ENCODE assay signal across 1 cellular context in genomic region chr1:24849653-24850295, GRCh38.
TF ChIP-seq lines count a peak whose summit lies in the region.

No MANE protein-coding gene starts in this region.

TF ChIP-seq in HCT116, 20 proteins besides CTCF, POLR2A, EP300 and RAD21 (continued from another document):
- TF ChIP-seq REST (IDR thresholded peaks at IDR 0.05; ENCODE audit: low read depth) (no peak), YY1 (IDR thresholded peaks at IDR 0.05; ENCODE audit: extremely low read depth, insufficient replicate concordance, low read depth, low read length) (no peak), SIN3A (IDR thresholded peaks at IDR 0.05; ENCODE audit: low read depth) (no peak), EZH2 (IDR thresholded peaks at IDR 0.05) (no peak), SRF (IDR thresholded peaks at IDR 0.05; ENCODE audit: low read depth) (no peak), ZFX (IDR thresholded peaks at IDR 0.05) (no peak), ATF3 (IDR thresholded peaks at IDR 0.05) (no peak), JUND (IDR thresholded peaks at IDR 0.05) (no peak), POLR2AphosphoS5 (IDR thresholded peaks at IDR 0.05; ENCODE audit: low read depth, low read length) (no peak), MAX (IDR thresholded peaks at IDR 0.05) (no peak), CEBPB (IDR thresholded peaks at IDR 0.05; ENCODE audit: low read depth) (no peak), FOSL1 (IDR thresholded peaks at IDR 0.05; ENCODE audit: low read depth) (no peak), EGR1 (IDR thresholded peaks at IDR 0.05; ENCODE audit: low read depth) (no peak), ZBTB33 (IDR thresholded peaks at IDR 0.05; ENCODE audit: extremely low read depth, insufficient replicate concordance, low read length) (no peak), ELF1 (IDR thresholded peaks at IDR 0.05; ENCODE audit: borderline replicate concordance, low read depth) (no peak), SP1 (IDR thresholded peaks at IDR 0.05; ENCODE audit: low read depth) (no peak)
